11 cellular contexts compared by ENCODE assay signal in genomic region chr15:76333720-76334437, GRCh38. TPM values are rescaled to one million over a fixed set of nuclear protein-coding genes. Genes with fewer than 3 reads are reported as not detected.
A peak's percentile ranks its signal among the peaks of the same experiment; 100 is the strongest.
DNase-seq lines count a peak whose midpoint lies in the region; ATAC-seq, FAIRE-seq and TF ChIP-seq lines count a peak whose summit lies in the region.
"Had no signal": no experiment of that assay in that cellular context is flagged by ENCODE, and none has a peak within 500 bp of the region (broad histone marks: within the 10 kb centered on the region; RNA-seq: fewer than 3 reads in every experiment).

No MANE protein-coding gene starts in this region.

- peak; percentile 82 for TF ChIP-seq RAD21 in A549 (conservative IDR thresholded peaks at IDR 0.05 in 1 of 2, IDR thresholded peaks at IDR 0.05 in 1 of 2)

- POLR2A ChIA-PET in A549 (lab: Yijun Ruan, JAX), result interaction anchor here (0.5 to 1.6 kb wide), 2 partner anchors 22 to 111 kb away, joined by 4 to 5 read pairs; partner anchors contain the start of gene ETFA

- H3K36me3 ChIP-seq in fibroblast of lung (ENCODE audit: control insufficient read depth, insufficient read depth, low read length), result no peaks in the 10 kb centered on the region
- H3K36me3 ChIP-seq in aorta (ENCODE audit: control insufficient read depth in 1 of 2, insufficient read depth in 2 of 2, low read length in 1 of 2), result no peaks in the 10 kb centered on the region
- H3K36me3 ChIP-seq: thyroid gland had no signal

- H3K79me2 ChIP-seq in fibroblast of lung (ENCODE audit: control insufficient read depth, insufficient read depth, low read length), result no peaks in the 10 kb centered on the region

- ATAC-seq in A549 (peak; percentile 30 to 50; a peak in 4 of 6 replicates), HG03457 (IDR thresholded peaks at IDR 0.05; ENCODE audit: unreplicated experiment) (no peak), aorta (ENCODE audit: low FRiP score) (no peak), HG03571 (IDR thresholded peaks at IDR 0.05; ENCODE audit: unreplicated experiment) (no peak)

- H2AFZ ChIP-seq in fibroblast of lung (ENCODE audit: low read length), result no peak overlapping the region

- intact Hi-C loops in aorta (cut with DNase I), result loop anchor here in 1 of 2 donors (5.0 kb wide), 1 partner anchor 142 kb away; no protein-coding TSS in a partner anchor

- CTCF ChIA-PET in A549 (lab: Yijun Ruan, JAX), result interaction anchor here (0.6 to 5.3 kb wide), 27 partner anchors 11 to 533 kb away, joined by 3 to 39 read pairs (median 4); partner anchors contain the start of gene ETFA

- 23% methylated on average over 9 of the region's 9 CpGs for WGBS in A549 (ENCODE audit: missing lambda C conversion rate)
- 68 to 71% methylated on average over 9 of the region's 9 CpGs for WGBS in aorta, 2 donors

- TF ChIP-seq POLR2A in A549 (IDR thresholded peaks at IDR 0.05; ENCODE audit: low read length), result no peak

- H3K27ac ChIP-seq in A549 (peak overlapping the region; percentile 24 to 76), fibroblast of lung (ENCODE audit: insufficient read depth, low read length) (no peak overlapping the region), aorta (ENCODE audit: low read depth in 1 of 2, low read length in 2 of 2) (no peak overlapping the region)
- H3K27ac ChIP-seq: thyroid gland had no signal

- H3K4me1 ChIP-seq in A549 (peaks cover 45% of the 10 kb centered on the region), fibroblast of lung (ENCODE audit: control insufficient read depth, extremely low read depth, insufficient read depth, low read length) (no peaks in the 10 kb centered on the region), aorta (ENCODE audit: control insufficient read depth in 1 of 2, insufficient read depth in 2 of 2, low read length in 2 of 2) (no peaks in the 10 kb centered on the region)

- TF ChIP-seq CTCF in A549 (IDR thresholded peaks at IDR 0.05) (peak; percentile 70), GM12864 (IDR thresholded peaks at IDR 0.05; ENCODE audit: low read depth, low read length, missing control alignments) (peak; percentile 29), fibroblast of lung (conservative IDR thresholded peaks at IDR 0.05 in 1 of 2, IDR thresholded peaks at IDR 0.05 in 1 of 2; ENCODE audit: low read depth in 1 of 2, low read length in 2 of 2) (peak; percentile 10 to 32)

- DNase-seq in A549 (ENCODE audit: low read depth in 1 of 2, low spot score in 1 of 2) (peak; percentile 75 to 80), GM12864 (ENCODE audit: low read depth) (no peak), OCI-M1 (lab: John Stamatoyannopoulos, UW) (peak; percentile 26), fibroblast of lung (ENCODE audit: low read depth in 2 of 2) (no peak), aorta (no peak), foreskin melanocyte (no peak)
- DNase-seq: activated T-cell treated with anti-CD3 and anti-CD28 coated beads, Interleukin-2, amount 50 U/mL, for 24 hours; SHP77; thyroid gland had no signal

- no peaks in the 10 kb centered on the region for H4K20me1 ChIP-seq in fibroblast of lung (ENCODE audit: control insufficient read depth, extremely low read depth, insufficient read depth, low read length)

- peak overlapping the region; percentile 43 for H3K4me2 ChIP-seq in A549
- H3K4me2 ChIP-seq in fibroblast of lung (ENCODE audit: extremely low read depth, insufficient read depth, low read length), result no peak overlapping the region

- H3K4me3 ChIP-seq in A549 (no peak overlapping the region), GM12864 (ENCODE audit: low read depth, low read length) (no peak overlapping the region), fibroblast of lung (replicated peaks in 1 of 4; ENCODE audit: control extremely low read depth in 1 of 4, insufficient read depth in 1 of 4, low read depth in 3 of 4, low read length in 4 of 4) (no peak overlapping the region), aorta (ENCODE audit: low read length in 2 of 2) (no peak overlapping the region)
- H3K4me3 ChIP-seq: thyroid gland had no signal

- no peak for FAIRE-seq in A549 (lab: Jason Lieb, UNC)

- no peak overlapping the region for H3K9ac ChIP-seq in fibroblast of lung (ENCODE audit: insufficient read depth, low read length)

- H3K27me3 ChIP-seq in fibroblast of lung (ENCODE audit: control insufficient read depth, insufficient read depth, low read length), result peaks cover 50% of the 10 kb centered on the region
- H3K27me3 ChIP-seq in aorta (ENCODE audit: control insufficient read depth in 1 of 2, insufficient read depth in 2 of 2, low read length in 1 of 2), result no peaks in the 10 kb centered on the region

- no peaks in the 10 kb centered on the region for H3K9me3 ChIP-seq in A549
- H3K9me3 ChIP-seq in fibroblast of lung (ENCODE audit: control insufficient read depth, insufficient read depth, low read depth, low read length), result no peaks in the 10 kb centered on the region
- H3K9me3 ChIP-seq in aorta (ENCODE audit: control insufficient read depth, low read length), result no peaks in the 10 kb centered on the region
- H3K9me3 ChIP-seq: thyroid gland had no signal

- TF ChIP-seq EP300 in A549 (IDR thresholded peaks at IDR 0.05), result no peak

TF ChIP-seq in A549, 52 proteins besides CTCF, POLR2A, EP300 and RAD21:
- TF ChIP-seq JUN (IDR thresholded peaks at IDR 0.05) (0 out of 5 replicates have a peak, but pooled peaks of 1 of the 2 experiments have one; percentile 13), SMC3 (IDR thresholded peaks at IDR 0.05) (peak; percentile 88), RNF2 (IDR thresholded peaks at IDR 0.05; ENCODE audit: borderline replicate concordance, low read depth) (no peak)

RNA-seq across cellular contexts. Expression of gene ISL2, which starts 2.7 kb away (rescaled TPM):
- polyA plus RNA-seq in A549 (2011; rRNA removed) (2.6 TPM in 2 replicates), A549 (2017; fragmentation: RNase III; extraction: RNeasy Plus Mini Kit Qiagen cat#74134 plus additional on column Dnase treatment) (2.6 to 3.8 TPM (median 3.2 TPM) in 3 replicates), fibroblast of lung (0.02 and 0.03 TPM in 2 replicates), aorta (not detected)
- polyA plus RNA-seq in A549 (2012; cell fraction: cytosol; rRNA removed), result 6.5 and 7.1 TPM in 2 replicates
- polyA plus RNA-seq in A549 (2012; cell fraction: nucleus; rRNA removed), result 27.0 and 30.9 TPM in 2 replicates
- polyA minus RNA-seq in A549 (2011; rRNA and poly(A)+ RNA removed), result 2.5 and 3.2 TPM in 2 replicates
- total RNA-seq in fibroblast of lung (0.17 and 0.26 TPM in 2 replicates), aorta (not detected)
- 0.12 TPM in 1 of 2 replicates, not detected in the other for polyA plus RNA-seq in fibroblast of lung (2012)
- polyA minus RNA-seq in fibroblast of lung (ENCODE audit: low replicate concordance), result not detected in 2 replicates
- total RNA-seq: thyroid gland had no signal

RNA-seq across cellular contexts. Expression of gene ETFA, which starts 22.6 kb away (rescaled TPM):
- polyA plus RNA-seq in A549 (2011; rRNA removed) (395 and 412 TPM in 2 replicates), A549 (2017; fragmentation: RNase III; extraction: RNeasy Plus Mini Kit Qiagen cat#74134 plus additional on column Dnase treatment) (235 to 243 TPM (median 243 TPM) in 3 replicates), fibroblast of lung (139 and 161 TPM in 2 replicates), aorta (100 to 1,000 TPM in 1 of 2 donors, 10 to 100 TPM in 1; 81.0 to 152 TPM)
- 207 and 218 TPM in 2 replicates for polyA plus RNA-seq in A549 (2012; cell fraction: cytosol; rRNA removed)
- 73.2 and 78.9 TPM in 2 replicates for polyA plus RNA-seq in A549 (2012; cell fraction: nucleus; rRNA removed)
- polyA minus RNA-seq in A549 (2011; rRNA and poly(A)+ RNA removed), result 159 and 171 TPM in 2 replicates
- total RNA-seq in fibroblast of lung (106 and 129 TPM in 2 replicates), aorta (10 to 100 TPM; 76.0 to 81.0 TPM)
- 125 and 126 TPM in 2 replicates for polyA plus RNA-seq in fibroblast of lung (2012)
- 18.1 and 21.2 TPM in 2 replicates for polyA minus RNA-seq in fibroblast of lung (ENCODE audit: low replicate concordance)

Comparison
In these comparisons a context has a peak if more than half of its experiments do, and no peak if none do; other contexts are left out.
1. ATAC-seq: peak in A549 (2 of 2); none in HG03457 (single experiment), aorta (single experiment) and HG03571 (single experiment).
2. DNase-seq: peak in A549 (2 of 2) and OCI-M1 (single experiment); none in GM12864 (single experiment), fibroblast of lung (0 of 2), aorta (0 of 2) and foreskin melanocyte (single experiment).
3. H3K27ac ChIP-seq: peak in A549 (2 of 2); none in fibroblast of lung (single experiment) and aorta (0 of 2).
4. Peak in every context shown above with its lines, with median percentiles within 50 percentile points of each other: CTCF ChIP-seq.